In the genomic region with DNA sequence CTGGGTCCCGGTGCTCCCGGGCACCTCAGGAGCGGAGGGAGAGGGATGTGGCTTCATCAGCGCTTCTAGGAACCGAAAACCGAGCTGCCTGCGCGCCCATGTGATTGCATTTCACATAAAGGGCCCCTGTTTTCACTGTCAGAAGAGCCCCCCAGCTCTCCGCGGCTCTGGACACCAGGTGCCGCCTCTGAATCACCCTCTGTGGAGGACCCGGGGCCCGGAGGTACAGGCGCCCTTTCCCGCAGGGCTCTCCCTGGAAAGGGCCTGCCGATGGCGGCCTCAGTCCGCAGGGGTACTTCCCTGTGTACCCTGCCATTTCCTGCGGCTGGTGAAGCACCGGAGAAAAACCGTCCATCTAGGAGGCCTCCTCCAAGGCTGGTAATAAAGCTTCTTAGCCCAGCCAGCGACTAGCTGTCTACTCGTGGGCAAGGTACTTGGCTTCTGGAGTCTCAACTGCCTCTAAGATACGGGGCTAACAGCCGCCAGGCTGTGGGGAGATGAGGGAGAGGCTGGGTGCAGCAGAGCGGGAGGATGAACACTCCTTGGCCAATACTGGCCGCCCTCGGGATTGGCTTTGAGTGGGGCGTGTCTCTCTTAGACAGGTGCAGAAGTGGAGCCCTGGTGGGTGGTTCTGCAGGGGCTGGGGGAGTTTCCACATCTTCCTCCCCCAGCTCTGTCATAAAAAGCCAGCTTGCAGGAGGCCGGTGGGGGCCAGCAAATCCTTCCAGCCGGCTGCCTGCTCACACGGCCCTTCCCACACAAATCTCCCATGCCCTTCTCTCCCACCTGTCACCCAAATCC, we compare ENCODE assay signal across 8 cellular contexts. TPM values are rescaled to one million over a fixed set of nuclear protein-coding genes. Genes with fewer than 3 reads are reported as not detected.
DNase-seq lines count a peak whose midpoint lies in the region; ATAC-seq and TF ChIP-seq lines count a peak whose summit lies in the region.

No MANE protein-coding gene starts in this region.

- no peaks in the 10 kb centered on the region for H3K27me3 ChIP-seq in KMS-11 (ENCODE audit: insufficient read depth, low read depth)

- H3K4me3 ChIP-seq in KMS-11 (IDR thresholded peaks at IDR 0.05; ENCODE audit: insufficient read depth, low read depth, low read length), result no peak overlapping the region
- H3K4me3 ChIP-seq in iPS-11a (ENCODE audit: low read depth, low read length), result peak overlapping the region; percentile 65

- TF ChIP-seq CTCF in KMS-11 (conservative IDR thresholded peaks at IDR 0.05; ENCODE audit: low read depth, low read length), result no peak

- no peak for ATAC-seq in HG03354 (IDR thresholded peaks at IDR 0.05; ENCODE audit: poor library complexity, severe bottlenecking, unreplicated experiment)

- H3K27ac ChIP-seq in KMS-11, result no peak overlapping the region

- no peaks in the 10 kb centered on the region for H4K20me1 ChIP-seq in KMS-11 (ENCODE audit: insufficient read depth)

- H3K4me2 ChIP-seq in KMS-11, result peak overlapping the region; percentile 97; the same call in 1 of the 2 replicates

- no peak overlapping the region for H2AFZ ChIP-seq in KMS-11 (ENCODE audit: low read depth)

- no peaks in the 10 kb centered on the region for H3K79me2 ChIP-seq in KMS-11 (ENCODE audit: insufficient read depth, low read depth)

- in situ Hi-C loops in G401 (cut with HindIII; ENCODE audit: low sequenced_read_pairs), result no loop called here

- peak; percentile 70 for DNase-seq in G401 (ENCODE audit: low spot score)
- DNase-seq in activated T-cell treated with anti-CD3 and anti-CD28 coated beads, Interleukin-2, amount 50 U/mL, for 1 hour, result peak; percentile 54
- peak; percentile 38 to 52 for DNase-seq in stimulated activated CD4-positive, alpha-beta T cell treated with anti-CD3 and anti-CD28 coated beads, Interleukin-2, amount 100 ng/mL, for 24 hours
- no peak for DNase-seq in RKO (ENCODE audit: low spot score)
- no peak for DNase-seq in AG08395 (ENCODE audit: low spot score)

- H3K4me1 ChIP-seq in KMS-11 (ENCODE audit: low read depth, poor library complexity, severe bottlenecking), result peaks cover 4% of the 10 kb centered on the region

- no peaks in the 10 kb centered on the region for H3K36me3 ChIP-seq in KMS-11 (ENCODE audit: insufficient read depth)

- no peak overlapping the region for H3K9ac ChIP-seq in KMS-11

RNA-seq across cellular contexts. Expression of a gene that starts 1.6 kb away (rescaled TPM):
- 0.06 TPM in 1 of 2 replicates, not detected in the other for total RNA-seq in G401 (2014; rRNA removed; shearing (Covaris generic))

RNA-seq across cellular contexts. Expression of a gene that starts 58.8 kb away (rescaled TPM):
- total RNA-seq in G401 (2014; rRNA removed; shearing (Covaris generic)), result 10.9 and 28.1 TPM in 2 replicates

Comparison
In these comparisons a context has a peak if more than half of its experiments do, and no peak if none do; other contexts are left out.
1. DNase-seq: peak in G401 (single experiment), activated T-cell treated with anti-CD3 and anti-CD28 coated beads, Interleukin-2, amount 50 U/mL, for 1 hour (single experiment) and stimulated activated CD4-positive, alpha-beta T cell treated with anti-CD3 and anti-CD28 coated beads, Interleukin-2, amount 100 ng/mL, for 24 hours (2 of 2); none in RKO (single experiment) and AG08395 (single experiment).